8 cellular contexts compared by ENCODE assay signal in genomic region chr16:23434380-23434779, GRCh38. TPM values are rescaled to one million over a fixed set of nuclear protein-coding genes. Genes with fewer than 3 reads are reported as not detected.
DNase-seq lines count a peak whose midpoint lies in the region; ATAC-seq, FAIRE-seq and TF ChIP-seq lines count a peak whose summit lies in the region.

No MANE protein-coding gene starts in this region.

- no peaks in the 10 kb centered on the region for H4K20me1 ChIP-seq in endothelial cell of umbilical vein (replicated peaks; ENCODE audit: control insufficient read depth, extremely low read depth, insufficient read depth, low read length)

- TF ChIP-seq CTCF in endothelial cell of umbilical vein (IDR thresholded peaks at IDR 0.05; ENCODE audit: extremely low read depth in 1 of 2, insufficient read depth in 1 of 2, low read depth in 1 of 2, low read length in 2 of 2): peak; percentile 64 to 70

- POLR2A ChIA-PET in endothelial cell of umbilical vein (lab: Charles Lee): no interaction called here

- peaks cover 8 to 10% of the 10 kb centered on the region in 2 experiments for H3K36me3 ChIP-seq in endothelial cell of umbilical vein (ENCODE audit: control insufficient read depth in 2 of 2, extremely low read depth in 1 of 2, insufficient read depth in 2 of 2, low read length in 2 of 2)

- H3K27ac ChIP-seq in endothelial cell of umbilical vein (ENCODE audit: insufficient read depth, low read depth, low read length): no peak overlapping the region

- no peaks in the 10 kb centered on the region for H3K27me3 ChIP-seq in endothelial cell of umbilical vein (ENCODE audit: control insufficient read depth in 2 of 2, insufficient read depth in 2 of 2, low read length in 2 of 2)

- peak; percentile 35 for DNase-seq in stimulated activated CD4-positive, alpha-beta T cell treated with anti-CD3 and anti-CD28 coated beads, Interleukin-4, amount 100 ng/mL, for 24 hours
- no peak for DNase-seq in stimulated activated CD4-positive, alpha-beta T cell treated with anti-CD3 and anti-CD28 coated beads, Interleukin-4, amount 100 ng/mL, for 4 hours
- DNase-seq in MV-4-11 (lab: John Stamatoyannopoulos, UW) (peak; percentile 51), RPMI7951 (ENCODE audit: low read depth) (peak; percentile 53), endothelial cell of umbilical vein (ENCODE audit: low read depth, low spot score) (peak; percentile 72), myocyte (ENCODE audit: low read depth) (peak; percentile 77)

- no peaks in the 10 kb centered on the region for H3K4me1 ChIP-seq in endothelial cell of umbilical vein (ENCODE audit: control insufficient read depth, extremely low read depth, insufficient read depth, low read length)

- no TSS peak for BruUV-seq in endothelial cell of umbilical vein (replicated peaks; lab: Mats Ljungman, UMichigan)

- no peaks in the 10 kb centered on the region for H3K9me3 ChIP-seq in endothelial cell of umbilical vein (replicated peaks; ENCODE audit: control insufficient read depth, insufficient read depth, low read length)

- dilution Hi-C loops in endothelial cell of umbilical vein (cut with MboI; ENCODE audit: extremely low pct_ligation_motif_present, low sequenced_read_pairs): no loop called here

- H3K9me1 ChIP-seq in endothelial cell of umbilical vein (replicated peaks; ENCODE audit: control insufficient read depth, extremely low read depth, insufficient read depth, low read length): no peaks in the 10 kb centered on the region

- no peaks in the 10 kb centered on the region for H3K79me2 ChIP-seq in endothelial cell of umbilical vein (ENCODE audit: control insufficient read depth, insufficient read depth, low read length)

- H3K4me3 ChIP-seq in endothelial cell of umbilical vein (replicated peaks in 1 of 3; ENCODE audit: insufficient read depth in 1 of 3, low read depth in 1 of 3, low read length in 3 of 3): no peak overlapping the region

- no peak overlapping the region for H2AFZ ChIP-seq in endothelial cell of umbilical vein (ENCODE audit: low read depth, low read length)

- TF ChIP-seq POLR2A in endothelial cell of umbilical vein (IDR thresholded peaks at IDR 0.05; ENCODE audit: low read depth, low read length): no peak

- ATAC-seq in GM21737 (IDR thresholded peaks at IDR 0.05; ENCODE audit: unreplicated experiment) (no peak), HG03378 (IDR thresholded peaks at IDR 0.05; ENCODE audit: unreplicated experiment) (no peak)

- CTCF ChIA-PET in endothelial cell of umbilical vein (lab: Charles Lee): interaction anchor here (0.7 to 7.3 kb wide), 32 partner anchors 8 to 534 kb away, joined by 3 to 371 read pairs (median 4); partner anchors contain the start of genes SCNN1G and USP31

- no peak overlapping the region for H3K4me2 ChIP-seq in endothelial cell of umbilical vein (ENCODE audit: insufficient read depth, low read length)

- intact Hi-C loops in endothelial cell of umbilical vein (cut with micrococcal nuclease): loop anchor here (1.0 to 5.0 kb wide), 7 partner anchors 42 to 535 kb away; partner anchors contain the start of gene SCNN1G

- FAIRE-seq in endothelial cell of umbilical vein (lab: Jason Lieb, UNC): peak; percentile 68

- H3K9ac ChIP-seq in endothelial cell of umbilical vein (replicated peaks; ENCODE audit: extremely low read depth, insufficient read depth, low read length): no peak overlapping the region

TF ChIP-seq in endothelial cell of umbilical vein, 7 proteins besides CTCF, POLR2A, EP300 and RAD21:
- TF ChIP-seq GATA2 (IDR thresholded peaks at IDR 0.05; ENCODE audit: insufficient read depth, insufficient read length, low read depth, low read length) (no peak), FOS (IDR thresholded peaks at IDR 0.05; ENCODE audit: borderline replicate concordance, insufficient read depth, low read length) (no peak), JUN (IDR thresholded peaks at IDR 0.05; ENCODE audit: borderline replicate concordance, insufficient read depth, insufficient read length, low read depth) (no peak), POLR2AphosphoS5 (IDR thresholded peaks at IDR 0.05; ENCODE audit: insufficient read depth, low read depth, low read length) (no peak), MYC (IDR thresholded peaks at IDR 0.05; ENCODE audit: low read depth, low read length) (no peak), EZH2 (IDR thresholded peaks at IDR 0.05; ENCODE audit: borderline replicate concordance, low read depth, low read length, severe bottlenecking) (no peak), MAX (IDR thresholded peaks at IDR 0.05; ENCODE audit: insufficient read depth, insufficient read length) (no peak)
TF ChIP-seq in endothelial cell of umbilical vein: peak in this region for 0.

RNA-seq across cellular contexts. Expression of gene COG7, which starts 18.6 kb away (rescaled TPM):
- total RNA-seq in RPMI7951 (2014; rRNA removed; shearing (Covaris generic)): 11.2 and 11.9 TPM in 2 replicates
- total RNA-seq in endothelial cell of umbilical vein (20.7 and 24.1 TPM in 2 replicates), myocyte (12.0 and 14.3 TPM in 2 replicates)
- 42.0 and 52.4 TPM in 2 replicates for polyA plus RNA-seq in endothelial cell of umbilical vein
- polyA plus RNA-seq in endothelial cell of umbilical vein (2011; cell fraction: cytosol; rRNA removed): 23.1 and 25.9 TPM in 2 replicates
- 53.7 and 64.6 TPM in 2 replicates for polyA plus RNA-seq in endothelial cell of umbilical vein (2011; cell fraction: nucleus; rRNA removed)
- 13.9 and 16.9 TPM in 2 replicates for polyA plus RNA-seq in endothelial cell of umbilical vein (2012)
- 37.1 and 37.8 TPM in 2 replicates for polyA minus RNA-seq in endothelial cell of umbilical vein
- 12.0 TPM for polyA minus RNA-seq in endothelial cell of umbilical vein (2011; cell fraction: cytosol; rRNA and poly(A)+ RNA removed)
- polyA minus RNA-seq in endothelial cell of umbilical vein (2011; cell fraction: nucleus; rRNA and poly(A)+ RNA removed): 33.8 and 40.0 TPM in 2 replicates
- polyA plus RNA-seq in myocyte (2012): 17.7 TPM

Comparison
In these comparisons a context has a peak if more than half of its experiments do, and no peak if none do; other contexts are left out.
1. DNase-seq: peak in stimulated activated CD4-positive, alpha-beta T cell treated with anti-CD3 and anti-CD28 coated beads, Interleukin-4, amount 100 ng/mL, for 24 hours (single experiment), MV-4-11 (single experiment), RPMI7951 (single experiment), endothelial cell of umbilical vein (single experiment) and myocyte (single experiment); none in stimulated activated CD4-positive, alpha-beta T cell treated with anti-CD3 and anti-CD28 coated beads, Interleukin-4, amount 100 ng/mL, for 4 hours (0 of 2).